In genomic region chr12:52023182-52023975, GRCh38 we compare ENCODE assay signal across 8 cellular contexts. TPM values are rescaled to one million over a fixed set of nuclear protein-coding genes. Genes with fewer than 3 reads are reported as not detected.
A peak's percentile ranks its signal among the peaks of the same experiment; 100 is the strongest.
DNase-seq lines count a peak whose midpoint lies in the region; ATAC-seq and TF ChIP-seq lines count a peak whose summit lies in the region.

No MANE protein-coding gene starts in this region.

- TF ChIP-seq EP300 in suprapubic skin (IDR thresholded peaks at IDR 0.05) = no peak

- WGBS in suprapubic skin = under 1% methylated on average over 24 of the region's 70 CpGs

- DNase-seq in NCI-H446 (lab: John Stamatoyannopoulos, UW) (peak; percentile 48 to 80), NCI-H446 treated with DMSO at 0.1 percent for 48 hours (lab: John Stamatoyannopoulos, UW) (no peak), KBM-7 (peak; percentile 87), RWPE2 (ENCODE audit: low spot score) (no peak), activated gamma-delta T cell treated with Interleukin-2 at 50 U/mL for 16 hours (peak; percentile 91), germinal center (ENCODE audit: low spot score) (peak; percentile 91), nucleus accumbens (lab: John Stamatoyannopoulos, UW) (peak in 54 of 56 donors; percentile 40 to 90 (median 69)), suprapubic skin (ENCODE audit: low spot score in 2 of 2) (peak; percentile 94)

- peak; percentile 96 for TF ChIP-seq CTCF in RWPE2 (IDR thresholded peaks at IDR 0.05; ENCODE audit: poor library complexity, severe bottlenecking)
- TF ChIP-seq CTCF in suprapubic skin (IDR thresholded peaks at IDR 0.05) = peak; percentile 95 to 96

- H3K27ac ChIP-seq in RWPE2 (ENCODE audit: poor library complexity, severe bottlenecking) (no peak overlapping the region), suprapubic skin (no peak overlapping the region)

- no peak for TF ChIP-seq POLR2A in suprapubic skin (IDR thresholded peaks at IDR 0.05)

- in situ Hi-C loops in KBM-7 (cut with MboI; ENCODE audit: low pct_unique_long_range_greater_than_20kb, low sequenced_read_pairs) = no loop called here

- H3K27me3 ChIP-seq in RWPE2 (ENCODE audit: insufficient read depth, poor library complexity, severe bottlenecking) (no peaks in the 10 kb centered on the region), suprapubic skin (no peaks in the 10 kb centered on the region)

- H3K4me3 ChIP-seq in RWPE2 (ENCODE audit: severe bottlenecking) (peak overlapping the region; percentile 32), suprapubic skin (peak overlapping the region; percentile 50)

- peak; percentile 53 for ATAC-seq in RWPE2 (ENCODE audit: low read depth)

- no peaks in the 10 kb centered on the region for H3K4me1 ChIP-seq in RWPE2 (ENCODE audit: insufficient read depth, poor library complexity, severe bottlenecking)
- peaks cover 39% of the 10 kb centered on the region for H3K4me1 ChIP-seq in suprapubic skin

- H3K9me3 ChIP-seq in RWPE2 (ENCODE audit: severe bottlenecking) (no peaks in the 10 kb centered on the region), suprapubic skin (no peaks in the 10 kb centered on the region)

- no peaks in the 10 kb centered on the region for H3K36me3 ChIP-seq in RWPE2 (ENCODE audit: low read depth)
- H3K36me3 ChIP-seq in suprapubic skin = no peaks in the 10 kb centered on the region

RNA-seq across cellular contexts. Expression of gene TAMALIN, which starts 16.6 kb away (rescaled TPM):
- total RNA-seq in suprapubic skin = 10 to 100 TPM; 11.5 to 14.5 (median 12.5) TPM

RNA-seq across cellular contexts. Expression of gene NR4A1, which starts 27.9 kb away (rescaled TPM):
- 100 to 1,000 TPM; 141 to 775 (median 422) TPM for total RNA-seq in suprapubic skin

RNA-seq across cellular contexts. Expression of gene ATG101, which starts 46.4 kb away (rescaled TPM):
- total RNA-seq in suprapubic skin = 10 to 100 TPM; 39.5 to 76.1 (median 56.5) TPM

RNA-seq across cellular contexts. Expression of gene SMIM41, which starts 56.1 kb away (rescaled TPM):
- under 1 TPM in 2 of 4 donors, not detected in 2; 0.51 to 0.57 TPM for total RNA-seq in suprapubic skin

Comparison
In these comparisons a context has a peak if more than half of its experiments do, and no peak if none do; other contexts are left out.
1. DNase-seq: peak in NCI-H446 (2 of 2), KBM-7 (single experiment), activated gamma-delta T cell treated with Interleukin-2 at 50 U/mL for 16 hours (single experiment), germinal center (single experiment), nucleus accumbens (54 of 56) and suprapubic skin (2 of 2); none in NCI-H446 treated with DMSO at 0.1 percent for 48 hours (single experiment) and RWPE2 (single experiment).